Comparison of ENCODE assay signal across 16 cellular contexts in genomic region chr2:234453216-234453615, GRCh38. TPM values are rescaled to one million over a fixed set of nuclear protein-coding genes. Genes with fewer than 3 reads are reported as not detected.
A peak's percentile ranks its signal among the peaks of the same experiment; 100 is the strongest.
DNase-seq lines count a peak whose midpoint lies in the region; ATAC-seq lines count a peak whose summit lies in the region.
"Had no signal": no experiment of that assay in that cellular context is flagged by ENCODE, and none has a peak within 500 bp of the region (broad histone marks: within the 10 kb centered on the region; RNA-seq: fewer than 3 reads in every experiment).

No MANE protein-coding gene starts in this region.

- in situ Hi-C loops in KBM-7 (cut with MboI; ENCODE audit: low pct_unique_long_range_greater_than_20kb, low sequenced_read_pairs) = no loop called here

- peaks cover 87% of the 10 kb centered on the region for H3K4me1 Mint-ChIP-seq in activated T-cell treated with anti-CD3 and anti-CD28 coated beads, Interleukin-2, amount 50 U/mL, for 24 hours (ENCODE audit: low read depth)
- H3K4me1 Mint-ChIP-seq in activated T-cell treated with anti-CD3 and anti-CD28 coated beads, Interleukin-2, amount 50 U/mL, for 4 hours (ENCODE audit: low read depth) = peaks cover 84% of the 10 kb centered on the region

- no peaks in the 10 kb centered on the region for H3K27me3 Mint-ChIP-seq in activated T-cell treated with anti-CD3 and anti-CD28 coated beads, Interleukin-2, amount 50 U/mL, for 24 hours
- no peaks in the 10 kb centered on the region for H3K27me3 Mint-ChIP-seq in activated T-cell treated with anti-CD3 and anti-CD28 coated beads, Interleukin-2, amount 50 U/mL, for 4 hours (ENCODE audit: low read depth)

- DNase-seq in activated T-cell treated with anti-CD3 and anti-CD28 coated beads, Interleukin-2, amount 50 U/mL, for 24 hours = no peak
- DNase-seq in activated T-cell treated with anti-CD3 and anti-CD28 coated beads for 4 hours (no peak), KBM-7 (no peak)
- no peak for DNase-seq in activated T-cell treated with anti-CD3 and anti-CD28 coated beads, Interleukin-2, amount 50 U/mL, for 4 hours
- DNase-seq in stimulated activated naive CD8-positive, alpha-beta T cell treated with anti-CD3 and anti-CD28 coated beads, Interleukin-15, Interleukin-2, amounts not matched to agents 100 U/mL and 50 U/mL, for 24 hours = peak; percentile 52
- DNase-seq in activated CD4-positive, CD25-positive, alpha-beta regulatory T cell treated with anti-CD3 and anti-CD28 coated beads, Interleukin-2, amount 50 U/mL, for 72 hours = no peak
- DNase-seq: effector CD8-positive, alpha-beta T cell; KG1; left cardiac atrium; NCI-H187 had no signal

- H3K9me3 Mint-ChIP-seq in activated T-cell treated with anti-CD3 and anti-CD28 coated beads, Interleukin-2, amount 50 U/mL, for 24 hours = peaks cover 5% of the 10 kb centered on the region
- peaks cover 6% of the 10 kb centered on the region for H3K9me3 Mint-ChIP-seq in activated T-cell treated with anti-CD3 and anti-CD28 coated beads, Interleukin-2, amount 50 U/mL, for 4 hours

- peaks cover 8% of the 10 kb centered on the region for H3K36me3 Mint-ChIP-seq in activated T-cell treated with anti-CD3 and anti-CD28 coated beads, Interleukin-2, amount 50 U/mL, for 24 hours (ENCODE audit: low read depth)
- peaks cover 1% of the 10 kb centered on the region for H3K36me3 Mint-ChIP-seq in activated T-cell treated with anti-CD3 and anti-CD28 coated beads, Interleukin-2, amount 50 U/mL, for 4 hours (ENCODE audit: insufficient read depth)

- peak; percentile 35 to 41 for ATAC-seq in activated T-cell treated with anti-CD3 and anti-CD28 coated beads, Interleukin-2, amount 50 U/mL, for 4 hours
- ATAC-seq in esophagus mucosa (peak; percentile 36), HG03378 (IDR thresholded peaks at IDR 0.05; ENCODE audit: unreplicated experiment) (no peak)
- peak; percentile 47 for ATAC-seq in stimulated activated naive CD8-positive, alpha-beta T cell treated with anti-CD3 and anti-CD28 coated beads, Interleukin-15, Interleukin-2, amounts not matched to agents 100 U/mL and 50 U/mL, for 24 hours
- ATAC-seq: A549, sciatic nerve had no signal

- H3K27ac Mint-ChIP-seq in activated T-cell treated with anti-CD3 and anti-CD28 coated beads, Interleukin-2, amount 50 U/mL, for 24 hours = peak overlapping the region; percentile 90

- H3K4me3 Mint-ChIP-seq in activated T-cell treated with anti-CD3 and anti-CD28 coated beads, Interleukin-2, amount 50 U/mL, for 24 hours = peak overlapping the region; percentile 77
- H3K4me3 Mint-ChIP-seq in activated T-cell treated with anti-CD3 and anti-CD28 coated beads, Interleukin-2, amount 50 U/mL, for 4 hours = peak overlapping the region; percentile 76
- H3K4me3 Mint-ChIP-seq: neural crest cell, type B pancreatic cell had no signal

RNA-seq across cellular contexts. Expression of gene ARL4C, which starts 43.7 kb away (rescaled TPM):
- total RNA-seq in activated T-cell treated with anti-CD3 and anti-CD28 coated beads, Interleukin-2, amount 50 U/mL, for 4 hours = 10 to 100 TPM; 10.4 to 24.2 (median 23.7) TPM
- 15.5 TPM for total RNA-seq in esophagus mucosa
